ENCODE assay signal across 1 cellular context in the genomic region with DNA sequence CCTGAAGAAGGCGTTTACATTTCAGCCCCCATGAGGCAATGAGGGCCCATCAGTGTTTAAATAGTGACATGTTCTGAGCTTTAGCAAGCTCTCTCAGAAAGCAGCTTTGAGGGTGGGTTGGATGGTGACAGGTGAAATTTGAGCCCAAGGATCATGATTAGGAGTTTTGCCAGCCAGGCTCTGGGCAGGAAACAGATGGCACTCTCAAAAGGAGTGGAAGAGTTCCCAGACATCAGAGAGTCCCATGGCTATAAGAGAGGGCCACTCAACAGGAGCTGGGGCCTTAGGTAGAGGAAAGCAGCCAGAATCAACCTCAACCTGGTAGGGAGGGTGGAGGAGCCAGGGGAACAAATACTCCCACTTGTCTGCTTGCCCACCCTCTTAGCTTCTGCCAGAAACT.
TF ChIP-seq lines count a peak whose summit lies in the region.

No MANE protein-coding gene starts in this region.

TF ChIP-seq in GM23338, 12 proteins besides CTCF, POLR2A, EP300 and RAD21 (continued from another document):
- TF ChIP-seq ZNF462 (CRISPR knock-in tag; IDR thresholded peaks at IDR 0.05) (no peak), ZNF114 (CRISPR knock-in tag; IDR thresholded peaks at IDR 0.05) (no peak), JUNB (IDR thresholded peaks at IDR 0.05; ENCODE audit: unreplicated experiment) (no peak), ZNF331 (CRISPR knock-in tag; IDR thresholded peaks at IDR 0.05; ENCODE audit: low read depth) (no peak)
TF ChIP-seq in GM23338: peak in this region for 0.
